19 cellular contexts compared by ENCODE assay signal in genomic region chr11:61092908-61093763, GRCh38. TPM values are rescaled to one million over a fixed set of nuclear protein-coding genes. Genes with fewer than 3 reads are reported as not detected.
DNase-seq lines count a peak whose midpoint lies in the region; ATAC-seq and TF ChIP-seq lines count a peak whose summit lies in the region.
"Had no signal": no experiment of that assay in that cellular context is flagged by ENCODE, and none has a peak within 500 bp of the region (broad histone marks: within the 10 kb centered on the region; RNA-seq: fewer than 3 reads in every experiment).

No MANE protein-coding gene starts in this region.

- peak overlapping the region; percentile 94 to 97 for H3K27ac Mint-ChIP-seq in activated naive CD4-positive, alpha-beta T cell treated with anti-CD3 and anti-CD28 coated beads, Interleukin-2, amount 50 U/mL, for 72 hours
- peak overlapping the region; percentile 25 to 93 (median 82) for H3K27ac Mint-ChIP-seq in naive thymus-derived CD8-positive, alpha-beta T cell

- peaks cover 34 to 59% (median 47%) of the 10 kb centered on the region in 4 donors for H3K4me1 Mint-ChIP-seq in naive thymus-derived CD8-positive, alpha-beta T cell

- POLR2A ChIA-PET in naive thymus-derived CD8-positive, alpha-beta T cell (lab: Charles Lee) = interaction anchor here (0.7 to 3.3 kb wide), 10 partner anchors 9 to 35 kb away, joined by 3 to 21 read pairs (median 4); partner anchors contain the start of gene CD5

- H3K9me3 Mint-ChIP-seq in activated naive CD4-positive, alpha-beta T cell treated with anti-CD3 and anti-CD28 coated beads, Interleukin-2, amount 50 U/mL, for 72 hours = no peaks in the 10 kb centered on the region
- H3K9me3 Mint-ChIP-seq in naive thymus-derived CD8-positive, alpha-beta T cell = no peaks in the 10 kb centered on the region
- H3K9me3 Mint-ChIP-seq: immature natural killer cell had no signal

- no peak for TF ChIP-seq CTCF in GM13976 (IDR thresholded peaks at IDR 0.05; ENCODE audit: borderline replicate concordance, control extremely low read depth, extremely low read depth, insufficient read depth, missing control alignments)

- intact Hi-C loops in sciatic nerve (cut with DNase I) = no loop called here

- no peaks in the 10 kb centered on the region for H3K27me3 Mint-ChIP-seq in naive thymus-derived CD8-positive, alpha-beta T cell

- H3K4me3 Mint-ChIP-seq in naive thymus-derived CD8-positive, alpha-beta T cell = peak overlapping the region in 7 of 10 donors; percentile 32 to 79 (median 62)
- H3K4me3 Mint-ChIP-seq: immature natural killer cell had no signal

- in situ Hi-C loops in GM13976 (cut with MboI; ENCODE audit: low sequenced_read_pairs, unreplicated experiment) = no loop called here

- H3K36me3 Mint-ChIP-seq in activated naive CD4-positive, alpha-beta T cell treated with anti-CD3 and anti-CD28 coated beads, Interleukin-2, amount 50 U/mL, for 72 hours = peaks cover 27 to 44% of the 10 kb centered on the region in 2 donors
- no peaks in the 10 kb centered on the region for H3K36me3 Mint-ChIP-seq in naive thymus-derived CD8-positive, alpha-beta T cell

- ATAC-seq in activated naive CD4-positive, alpha-beta T cell treated with anti-CD3 and anti-CD28 coated beads, Interleukin-2, amount 50 U/mL, for 72 hours = no peak
- ATAC-seq in naive thymus-derived CD8-positive, alpha-beta T cell = peak; percentile 39 to 42
- ATAC-seq in HG02973 (IDR thresholded peaks at IDR 0.05; ENCODE audit: unreplicated experiment) = no peak
- ATAC-seq in sciatic nerve = no peak

- peak; percentile 46 for DNase-seq in activated CD8-positive, alpha-beta memory T cell treated with anti-CD3 and anti-CD28 coated beads, Interleukin-2, amount 50 U/mL, for 48 hours
- DNase-seq in activated CD8-positive, alpha-beta memory T cell treated with anti-CD3 and anti-CD28 coated beads for 24 hours = no peak
- DNase-seq in GM13976 (ENCODE audit: low spot score) (peak; percentile 41), DMS153 (lab: John Stamatoyannopoulos, UW) (no peak), sciatic nerve (ENCODE audit: low spot score) (no peak)
- peak in 1 of 2 donors; percentile 42 for DNase-seq in activated naive CD4-positive, alpha-beta T cell treated with anti-CD3 and anti-CD28 coated beads, Interleukin-2, amount 50 U/mL, for 72 hours (ENCODE audit: low spot score in 2 of 2)
- no peak for DNase-seq in naive thymus-derived CD8-positive, alpha-beta T cell
- DNase-seq: ACHN, Calu3, GF-D8, immature natural killer cell, mesenchymal stem cell, MG63, NCI-H1694, NCI-H345, Right ventricle myocardium superior, T1000 had no signal

RNA-seq across cellular contexts. Expression of gene CD5, which starts 9.2 kb away (rescaled TPM):
- 100 to 1,000 TPM; 227 to 294 TPM for total RNA-seq in activated naive CD4-positive, alpha-beta T cell treated with anti-CD3 and anti-CD28 coated beads, Interleukin-2, amount 50 U/mL, for 72 hours
- 100 to 1,000 TPM; 165 to 174 TPM for total RNA-seq in naive thymus-derived CD8-positive, alpha-beta T cell
- polyA plus RNA-seq in naive thymus-derived CD8-positive, alpha-beta T cell = 100 to 1,000 TPM; 136 to 227 (median 192) TPM
- 1.3 TPM for total RNA-seq in sciatic nerve
- total RNA-seq: Calu3, Right ventricle myocardium superior had no signal
- polyA plus RNA-seq: neural cell had no signal

Comparison
In these comparisons a context has a peak if more than half of its experiments do, and no peak if none do; other contexts are left out.
1. DNase-seq: peak in activated CD8-positive, alpha-beta memory T cell treated with anti-CD3 and anti-CD28 coated beads, Interleukin-2, amount 50 U/mL, for 48 hours (single experiment) and GM13976 (single experiment); none in activated CD8-positive, alpha-beta memory T cell treated with anti-CD3 and anti-CD28 coated beads for 24 hours (single experiment), naive thymus-derived CD8-positive, alpha-beta T cell (0 of 10), DMS153 (single experiment) and sciatic nerve (single experiment).
2. ATAC-seq: peak in naive thymus-derived CD8-positive, alpha-beta T cell (2 of 2); none in activated naive CD4-positive, alpha-beta T cell treated with anti-CD3 and anti-CD28 coated beads, Interleukin-2, amount 50 U/mL, for 72 hours (0 of 2), HG02973 (single experiment) and sciatic nerve (single experiment).
3. RNA of gene CD5, which starts 9.2 kb away (total RNA-seq): 227 to 294 TPM in activated naive CD4-positive, alpha-beta T cell treated with anti-CD3 and anti-CD28 coated beads, Interleukin-2, amount 50 U/mL, for 72 hours and 165 to 174 TPM in naive thymus-derived CD8-positive, alpha-beta T cell; 1.3 TPM in sciatic nerve (single experiment); every median in the first group is over 10 times any median in the second.